In genomic region chr11:43367382-43368178, GRCh38 we compare ENCODE assay signal across 13 cellular contexts. TPM values are rescaled to one million over a fixed set of nuclear protein-coding genes. Genes with fewer than 3 reads are reported as not detected.
DNase-seq lines count a peak whose midpoint lies in the region; ATAC-seq and TF ChIP-seq lines count a peak whose summit lies in the region.
"Had no signal": no experiment of that assay in that cellular context is flagged by ENCODE, and none has a peak within 500 bp of the region (broad histone marks: within the 10 kb centered on the region; RNA-seq: fewer than 3 reads in every experiment).

No MANE protein-coding gene starts in this region.

- no peak overlapping the region for H2AFZ ChIP-seq in MM.1S (ENCODE audit: low read length)

- H3K79me2 ChIP-seq in MM.1S (ENCODE audit: low read length): peaks cover 96% of the 10 kb centered on the region

- H3K27me3 ChIP-seq in MM.1S (replicated peaks; ENCODE audit: insufficient read depth, low read length) (no peaks in the 10 kb centered on the region), upper lobe of right lung (no peaks in the 10 kb centered on the region)

- intact Hi-C loops in Right ventricle myocardium inferior (cut with DNase I): no loop called here
- intact Hi-C loops in Right ventricle myocardium superior (cut with DNase I): no loop called here
- intact Hi-C loops in upper lobe of right lung (cut with DNase I): no loop called here

- no peak overlapping the region for H3K4me3 ChIP-seq in MM.1S (ENCODE audit: low read length)
- H3K4me3 ChIP-seq in fibroblast of villous mesenchyme (ENCODE audit: low read depth, low read length): peak overlapping the region; percentile 16
- H3K4me3 ChIP-seq in upper lobe of right lung: no peak overlapping the region

- no peak overlapping the region for H3K9ac ChIP-seq in MM.1S (ENCODE audit: low read length)

- H3K9me3 ChIP-seq in MM.1S (replicated peaks; ENCODE audit: insufficient read depth, low read length) (no peaks in the 10 kb centered on the region), upper lobe of right lung (no peaks in the 10 kb centered on the region)

- H4K20me1 ChIP-seq in MM.1S (ENCODE audit: insufficient read depth, low read length): no peaks in the 10 kb centered on the region

- H3K27ac ChIP-seq in MM.1S (ENCODE audit: low read length): no peak overlapping the region; the same call in 1 of the 2 replicates
- no peak overlapping the region for H3K27ac ChIP-seq in upper lobe of right lung
- H3K27ac ChIP-seq: HL-60 had no signal

- DNase-seq in Right ventricle myocardium inferior (ENCODE audit: missing footprints) (no peak), Right ventricle myocardium superior (no peak), MM.1S (peak; percentile 24), fibroblast of villous mesenchyme (ENCODE audit: low read depth) (peak; percentile 90), upper lobe of right lung (no peak), NCI-H774 (lab: John Stamatoyannopoulos, UW) (no peak), NCI-H446 (lab: John Stamatoyannopoulos, UW) (no peak)
- DNase-seq: activated naive CD4-positive, alpha-beta T cell treated with anti-CD3 and anti-CD28 coated beads for 36 hours; NCI-H2029; stimulated activated CD4-positive, alpha-beta T cell treated with anti-CD3 and anti-CD28 coated beads, Interleukin-4, amount 100 ng/mL, for 4 hours had no signal

- peak; percentile 44 for ATAC-seq in Right ventricle myocardium inferior
- no peak for ATAC-seq in Right ventricle myocardium superior (ENCODE audit: poor library complexity)
- peak; percentile 84 for ATAC-seq in upper lobe of right lung
- no peak for ATAC-seq in GM18520 (IDR thresholded peaks at IDR 0.05; ENCODE audit: unreplicated experiment)
- ATAC-seq: natural killer cell treated with Interleukin-12 subunit alpha and Interleukin-12 subunit beta and Interleukin-15 and Interleukin-18, amount 100 ng/mL, for 72 hours had no signal

- H3F3A ChIP-seq in MM.1S (ENCODE audit: insufficient read depth, low read length): no peaks in the 10 kb centered on the region

- no peaks in the 10 kb centered on the region for H3K9me2 ChIP-seq in MM.1S (replicated peaks; ENCODE audit: insufficient read depth, low read length)

- no peaks in the 10 kb centered on the region; the same call in 1 of the 2 replicates for H3K36me3 ChIP-seq in MM.1S (replicated peaks; ENCODE audit: insufficient read depth, low read length)
- peaks cover 16% of the 10 kb centered on the region for H3K36me3 ChIP-seq in upper lobe of right lung

- H3K4me2 ChIP-seq in MM.1S (ENCODE audit: low read depth, low read length): no peak overlapping the region

- TF ChIP-seq CTCF in MM.1S (IDR thresholded peaks at IDR 0.05; ENCODE audit: low read length) (no peak), fibroblast of villous mesenchyme (IDR thresholded peaks at IDR 0.05; ENCODE audit: insufficient read depth, low read depth, low read length) (no peak), upper lobe of right lung (IDR thresholded peaks at IDR 0.05) (no peak)

- no peaks in the 10 kb centered on the region for H3K4me1 ChIP-seq in MM.1S (ENCODE audit: low read length)
- H3K4me1 ChIP-seq in upper lobe of right lung: peaks cover 12% of the 10 kb centered on the region

RNA-seq across cellular contexts. Expression of gene TTC17, which starts 8.9 kb away (rescaled TPM):
- total RNA-seq in Right ventricle myocardium inferior (31.3 TPM), Right ventricle myocardium superior (28.6 TPM), fibroblast of villous mesenchyme (69.3 and 107 TPM in 2 replicates), upper lobe of right lung (94.4 TPM)

RNA-seq across cellular contexts. Expression of gene API5, which starts 55.8 kb away (rescaled TPM):
- total RNA-seq in Right ventricle myocardium inferior (38.2 TPM), Right ventricle myocardium superior (36.2 TPM), fibroblast of villous mesenchyme (85.0 and 110 TPM in 2 replicates), upper lobe of right lung (76.5 TPM)

Comparison
In these comparisons a context has a peak if more than half of its experiments do, and no peak if none do; other contexts are left out.
1. ATAC-seq: peak in Right ventricle myocardium inferior (single experiment) and upper lobe of right lung (single experiment); none in Right ventricle myocardium superior (single experiment) and GM18520 (single experiment).
2. DNase-seq: peak in MM.1S (single experiment) and fibroblast of villous mesenchyme (single experiment); none in Right ventricle myocardium inferior (single experiment), Right ventricle myocardium superior (single experiment), upper lobe of right lung (single experiment), NCI-H774 (single experiment) and NCI-H446 (0 of 2).